In the genomic region with DNA sequence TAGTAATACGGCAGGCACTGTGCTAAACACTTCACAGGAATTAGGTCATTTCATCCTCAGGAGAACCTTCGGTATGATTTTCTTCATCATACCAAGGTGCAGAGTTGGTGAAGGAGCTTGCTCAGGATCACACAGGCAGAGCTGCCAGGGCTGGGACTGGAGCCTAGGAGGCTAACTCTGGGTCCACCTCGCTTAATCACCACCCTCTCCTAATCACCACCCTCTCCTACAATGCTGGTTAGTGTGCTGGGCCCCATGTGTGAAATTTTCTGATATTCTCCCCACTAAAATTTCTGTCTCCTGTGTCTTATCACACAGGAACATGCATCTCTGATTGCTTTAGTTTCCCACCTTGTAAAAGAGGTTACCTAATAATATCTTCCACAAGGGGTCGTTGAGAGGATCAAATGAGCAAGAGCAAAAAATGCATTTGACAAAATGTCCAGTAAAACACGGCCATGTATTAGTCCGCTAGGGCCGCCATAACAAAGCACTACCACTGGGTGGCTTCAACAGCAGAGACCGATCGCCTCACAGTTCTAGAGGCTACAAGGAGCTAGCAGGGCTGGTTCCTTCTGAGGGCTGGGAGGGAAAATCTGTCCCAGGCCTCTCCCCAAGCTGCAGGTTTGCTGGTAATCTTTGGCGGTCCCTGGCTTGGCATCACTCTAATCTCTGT, we compare ENCODE assay signal across 7 cellular contexts.
DNase-seq lines count a peak whose midpoint lies in the region; ATAC-seq, FAIRE-seq and TF ChIP-seq lines count a peak whose summit lies in the region.

No MANE protein-coding gene starts in this region.

- RAD21 ChIA-PET in GM12878 (lab: Charles Lee; ENCODE audit: unreplicated experiment) = interaction anchor here (1.0 to 1.6 kb wide), 2 partner anchors 173 to 327 kb away, joined by 3 read pairs; no protein-coding TSS in a partner anchor

- H2BK5ac ChIP-seq in IMR-90 (ENCODE audit: low read depth, low read length, poor library complexity, severe bottlenecking) = no peak overlapping the region

- H3K9ac ChIP-seq in IMR-90 (ENCODE audit: low read depth, low read length) = no peak overlapping the region
- no peak overlapping the region for H3K9ac ChIP-seq in GM12878 (ENCODE audit: control insufficient read depth, insufficient read depth, low read length)

- H3K27me3 ChIP-seq in IMR-90 (ENCODE audit: control insufficient read depth, insufficient read depth, low read length) (peaks cover 13% of the 10 kb centered on the region), GM12878 (replicated peaks in 1 of 2; ENCODE audit: control insufficient read depth in 2 of 2, insufficient read depth in 2 of 2, low read length in 1 of 2) (no peaks in the 10 kb centered on the region; a peak in 1 of 4 replicates)

- H2AK5ac ChIP-seq in IMR-90 (ENCODE audit: low read depth, low read length) = no peak overlapping the region

- no peaks in the 10 kb centered on the region for H3K79me2 ChIP-seq in GM12878 (ENCODE audit: control insufficient read depth, insufficient read depth, low read length)

- no peaks in the 10 kb centered on the region for H3K9me3 ChIP-seq in IMR-90 (ENCODE audit: control insufficient read depth, insufficient read depth, low read length)
- no peaks in the 10 kb centered on the region for H3K9me3 ChIP-seq in GM12878 (replicated peaks; ENCODE audit: control insufficient read depth, insufficient read depth, low read length)

- H3K4me2 ChIP-seq in IMR-90 (ENCODE audit: low read depth, low read length) = no peak overlapping the region
- no peak overlapping the region for H3K4me2 ChIP-seq in GM12878 (ENCODE audit: control insufficient read depth, insufficient read depth)

- DNase-seq in GM13977 (ENCODE audit: low spot score) = no peak
- peak; percentile 5 for DNase-seq in IMR-90
- DNase-seq in GM12878 (ENCODE audit: low read depth, low spot score) = no peak
- no peak for DNase-seq in osteocyte (ENCODE audit: extremely low spot score, unreplicated experiment)
- no peak for DNase-seq in NCI-H1436 (lab: John Stamatoyannopoulos, UW)
- DNase-seq in GM10248 (ENCODE audit: extremely low spot score) = no peak

- no peak overlapping the region for H4K8ac ChIP-seq in IMR-90 (ENCODE audit: low read depth in 2 of 2, low read length in 2 of 2)

- H3K4me3 ChIP-seq in IMR-90 (ENCODE audit: insufficient read depth, low read depth, low read length) (no peak overlapping the region), GM12878 (no peak overlapping the region)

- H2BK120ac ChIP-seq in IMR-90 (ENCODE audit: low read depth, low read length) = no peak overlapping the region

- peaks cover 4% of the 10 kb centered on the region for H3K9me3 Mint-ChIP-seq in osteocyte (ENCODE audit: unreplicated experiment)

- no peaks in the 10 kb centered on the region for H3K9me1 ChIP-seq in IMR-90 (ENCODE audit: insufficient read depth, low read length)

- SMC1A ChIA-PET in GM12878 (lab: Charles Lee; ENCODE audit: uncharacterized antibody, unreplicated experiment) = interaction anchor here (1.0 to 1.5 kb wide), 2 partner anchors 206 to 324 kb away, joined by 3 to 5 read pairs; no protein-coding TSS in a partner anchor

- POLR2A ChIA-PET in IMR-90 (lab: Charles Lee; ENCODE audit: unreplicated experiment) = no interaction called here
- POLR2A ChIA-PET in GM12878 (lab: Charles Lee) = no interaction called here
- POLR2A ChIA-PET in GM10248 (lab: Yijun Ruan, JAX) = no interaction called here

- H4K5ac ChIP-seq in IMR-90 (ENCODE audit: low read depth, low read length) = no peak overlapping the region

- H2BK15ac ChIP-seq in IMR-90 (ENCODE audit: low read depth, low read length) = no peak overlapping the region

- no peak overlapping the region for H3K23ac ChIP-seq in IMR-90 (ENCODE audit: low read depth, low read length)

- H3K27ac ChIP-seq in IMR-90 (ENCODE audit: insufficient read depth, low read length) (no peak overlapping the region), GM12878 (ENCODE audit: control insufficient read depth, insufficient read depth) (no peak overlapping the region)

- dilution Hi-C loops in IMR-90 (cut with HindIII; ENCODE audit: low sequenced_read_pairs, unreplicated experiment) = loop anchor here (25.0 kb wide), 1 partner anchor 1005 kb away; no protein-coding TSS in a partner anchor

- H4K20me1 ChIP-seq in IMR-90 (ENCODE audit: insufficient read depth, low read length) = no peaks in the 10 kb centered on the region
- H4K20me1 ChIP-seq in GM12878 (ENCODE audit: control insufficient read depth, insufficient read depth) = no peaks in the 10 kb centered on the region

- no peak overlapping the region for H2AFZ ChIP-seq in IMR-90 (replicated peaks; ENCODE audit: low read length, poor library complexity)
- no peak overlapping the region for H2AFZ ChIP-seq in GM12878 (ENCODE audit: control insufficient read depth, low read depth, low read length)

- TF ChIP-seq CTCF in GM13977 (IDR thresholded peaks at IDR 0.05; ENCODE audit: extremely low read depth, insufficient read depth, missing control alignments) (peak; percentile 4), IMR-90 (conservative IDR thresholded peaks at IDR 0.05; ENCODE audit: low read depth, low read length) (peak; percentile 26; the same call in 1 of the 2 replicates), GM12878 (IDR thresholded peaks at IDR 0.05 in 2 of 3, conservative IDR thresholded peaks at IDR 0.05 in 1 of 3; ENCODE audit: control insufficient read depth in 2 of 3, extremely low read depth in 1 of 3, insufficient read depth in 1 of 3, low read depth in 3 of 3, low read length in 3 of 3) (peak; percentile 12 to 48 (median 19); a peak in 3 of 6 replicates), osteocyte (IDR thresholded peaks at IDR 0.05) (peak; percentile 45), GM10248 (IDR thresholded peaks at IDR 0.05; ENCODE audit: control extremely low read depth, extremely low read depth, low read depth, missing control alignments) (no peak)

- H3K36me3 ChIP-seq in IMR-90 (ENCODE audit: control insufficient read depth, insufficient read depth, low read length) (no peaks in the 10 kb centered on the region), GM12878 (ENCODE audit: control insufficient read depth in 2 of 2, insufficient read depth in 2 of 2, low read length in 1 of 2) (no peaks in the 10 kb centered on the region)

- no peak overlapping the region for H3K4ac ChIP-seq in IMR-90 (ENCODE audit: low read depth, low read length)

- no peaks in the 10 kb centered on the region for H3K79me1 ChIP-seq in IMR-90 (ENCODE audit: low read depth in 1 of 2, low read length in 2 of 2)

- peaks cover 16% of the 10 kb centered on the region for H3K4me1 Mint-ChIP-seq in osteocyte (ENCODE audit: unreplicated experiment)

- TF ChIP-seq RAD21 in IMR-90 (IDR thresholded peaks at IDR 0.05; ENCODE audit: low read length) (peak; percentile 20; the same call in 1 of the 2 replicates), GM12878 (IDR thresholded peaks at IDR 0.05; ENCODE audit: insufficient read depth, low read depth, low read length) (peak; percentile 29; the same call in 1 of the 2 replicates)

- BruUV-seq in IMR-90 (replicated peaks; lab: Mats Ljungman, UMichigan) (no TSS peak), GM12878 (replicated peaks; lab: Mats Ljungman, UMichigan) (no TSS peak)

- intact Hi-C loops in IMR-90 (cut with micrococcal nuclease) = loop anchor here (5.0 kb wide), 1 partner anchor 325 kb away; no protein-coding TSS in a partner anchor
- intact Hi-C loops in GM12878 (cut with micrococcal nuclease; ENCODE audit: unreplicated experiment) = loop anchor here (1.0 to 5.0 kb wide), 2 partner anchors 210 to 327 kb away; no protein-coding TSS in a partner anchor

- H3K27me3 Mint-ChIP-seq in osteocyte (ENCODE audit: unreplicated experiment) = no peaks in the 10 kb centered on the region

- H4K91ac ChIP-seq in IMR-90 (ENCODE audit: insufficient read depth, low read depth, low read length) = no peak overlapping the region

- H3K18ac ChIP-seq in IMR-90 (ENCODE audit: low read depth, low read length) = no peak overlapping the region

- H3K4me3 Mint-ChIP-seq in osteocyte (ENCODE audit: unreplicated experiment) = no peak overlapping the region

- H3K27ac Mint-ChIP-seq in osteocyte (ENCODE audit: unreplicated experiment) = no peak overlapping the region

- ATAC-seq in IMR-90 (ENCODE audit: low read depth) (peak; percentile 42; the same call in 1 of the 2 replicates), GM12878 (peak; percentile 90), HG02610 (IDR thresholded peaks at IDR 0.05; ENCODE audit: unreplicated experiment) (no peak)

- H3K56ac ChIP-seq in IMR-90 (ENCODE audit: extremely low read depth, insufficient read depth, low read length) = no peak overlapping the region

- H3K4me1 ChIP-seq in IMR-90 (ENCODE audit: control insufficient read depth, insufficient read depth, low read length) = peaks cover 7% of the 10 kb centered on the region; the same call in 1 of the 2 replicates
- no peaks in the 10 kb centered on the region for H3K4me1 ChIP-seq in GM12878 (ENCODE audit: control insufficient read depth, insufficient read depth, low read length)

- in situ Hi-C loops in GM13977 (cut with MboI; ENCODE audit: low pct_unique_long_range_greater_than_20kb, low sequenced_read_pairs, unreplicated experiment) (no loop called here), IMR-90 (cut with MboI; ENCODE audit: low sequenced_read_pairs) (loop anchor here (25.0 kb wide), 1 partner anchor 1405 kb away; no protein-coding TSS in a partner anchor), GM12878 (cut with MboI) (no loop called here)

- FAIRE-seq in GM12878 (lab: Jason Lieb, UNC) = no peak

- TF ChIP-seq EP300 in GM12878 (IDR thresholded peaks at IDR 0.05; ENCODE audit: borderline replicate concordance in 1 of 2, control insufficient read depth in 1 of 2, low read depth in 2 of 2, low read length in 2 of 2) = no peak

- 96% methylated on average over 4 of the region's 10 CpGs; no CpG with 5 or more reads in 1 of the 2 experiments for WGBS in IMR-90 (ENCODE audit: extremely low coverage in 2 of 2, insufficient read length in 1 of 2), 2 experiments
- 58% methylated on average over 10 of the region's 10 CpGs for WGBS in GM12878 (ENCODE audit: insufficient coverage, insufficient replicate concordance, low lambda C conversion rate, missing lambda C conversion rate)

- no peak for TF ChIP-seq POLR2A in IMR-90 (IDR thresholded peaks at IDR 0.05; ENCODE audit: low read depth, low read length)
- no peak for TF ChIP-seq POLR2A in GM12878 (IDR thresholded peaks at IDR 0.05; ENCODE audit: low read depth, low read length)

- CTCF ChIA-PET in IMR-90 (lab: Yijun Ruan, JAX) (no interaction called here), GM12878 (lab: Yijun Ruan, JAX) (interaction anchor here (0.8 to 2.1 kb wide), 4 partner anchors 71 to 327 kb away, joined by 3 to 10 read pairs (median 4); no protein-coding TSS in a partner anchor), GM10248 (lab: Yijun Ruan, JAX) (interaction anchor here (1.3 to 4.2 kb wide), 2 partner anchors 14 to 1015 kb away, joined by 3 to 31 read pairs; no protein-coding TSS in a partner anchor)

- H2BK20ac ChIP-seq in IMR-90 (ENCODE audit: low read depth, low read length) = no peak overlapping the region

- H3K36me3 Mint-ChIP-seq in osteocyte (ENCODE audit: unreplicated experiment) = no peaks in the 10 kb centered on the region

- H3K14ac ChIP-seq in IMR-90 (replicated peaks; ENCODE audit: low read depth, low read length) = no peak overlapping the region

- no peak overlapping the region for H2AK9ac ChIP-seq in IMR-90 (replicated peaks; ENCODE audit: low read depth, low read length, poor library complexity)

TF ChIP-seq in GM12878, 131 proteins besides CTCF, POLR2A, EP300 and RAD21 (continues in another document):
- 0 out of 2 replicates have a peak, but pooled peaks have one; percentile 23 for TF ChIP-seq YY1 (IDR thresholded peaks at IDR 0.05; ENCODE audit: low read depth, low read length)
